8 cellular contexts compared by ENCODE assay signal in genomic region chr12:121400332-121401139, GRCh38. TPM values are rescaled to one million over a fixed set of nuclear protein-coding genes. Genes with fewer than 3 reads are reported as not detected.
DNase-seq lines count a peak whose midpoint lies in the region; ATAC-seq and TF ChIP-seq lines count a peak whose summit lies in the region.

No MANE protein-coding gene starts in this region.

- H3K27ac Mint-ChIP-seq in T-helper 2 cell treated with Interferon-gamma antibody and Interleukin-4, amounts not matched to agents 5 μg/mL and 100 μg/mL, for 36 hours: peak overlapping the region; percentile 98

- H3K4me3 Mint-ChIP-seq in T-helper 2 cell treated with Interferon-gamma antibody and Interleukin-4, amounts not matched to agents 5 μg/mL and 100 μg/mL, for 36 hours: peak overlapping the region; percentile 97

- H3K27ac ChIP-seq in spleen: peak overlapping the region; percentile 81 to 98 (median 96)

- no peak for TF ChIP-seq POLR2A in spleen (IDR thresholded peaks at IDR 0.05)

- 1 to 3% (median 2%) methylated on average over 31 to 48 of the region's 48 CpGs for WGBS in spleen, 5 donors

- H3K36me3 Mint-ChIP-seq in T-helper 2 cell treated with Interferon-gamma antibody and Interleukin-4, amounts not matched to agents 5 μg/mL and 100 μg/mL, for 36 hours (ENCODE audit: low read depth): peaks cover 27% of the 10 kb centered on the region

- in situ Hi-C loops in G401 (cut with HindIII; ENCODE audit: low sequenced_read_pairs) (no loop called here), astrocyte of the spinal cord (cut with HindIII; ENCODE audit: low sequenced_read_pairs) (no loop called here)

- peak overlapping the region; percentile 95 for H3K4me3 ChIP-seq in Jurkat, Clone E6-1 (ENCODE audit: low read length)
- H3K4me3 ChIP-seq in astrocyte of the spinal cord (ENCODE audit: low read depth, low read length) (peak overlapping the region; percentile 82), spleen (peak overlapping the region; percentile 69 to 98 (median 91))

- peaks cover 31% of the 10 kb centered on the region for H3K4me1 Mint-ChIP-seq in T-helper 2 cell treated with Interferon-gamma antibody and Interleukin-4, amounts not matched to agents 5 μg/mL and 100 μg/mL, for 36 hours (ENCODE audit: low read depth)

- peaks cover 0 to 28% (median 15%) of the 10 kb centered on the region in 6 donors for H3K36me3 ChIP-seq in spleen

- DNase-seq in G401 (ENCODE audit: low spot score) (peak; percentile 34), astrocyte of the spinal cord (ENCODE audit: low read depth, low spot score) (peak; percentile 24), iPS-NIHi11 (ENCODE audit: low spot score) (peak; percentile 39), spleen (peak; percentile 90), NCI-H128 (lab: John Stamatoyannopoulos, UW; ENCODE audit: unreplicated experiment) (no peak)
- peak; percentile 21 for DNase-seq in Jurkat, Clone E6-1 (ENCODE audit: low read depth, low spot score)
- DNase-seq in T-helper 2 cell treated with Interferon-gamma antibody and Interleukin-4, amounts not matched to agents 5 μg/mL and 100 μg/mL, for 36 hours (ENCODE audit: low spot score): peak; percentile 71

- H3K27me3 Mint-ChIP-seq in T-helper 2 cell treated with Interferon-gamma antibody and Interleukin-4, amounts not matched to agents 5 μg/mL and 100 μg/mL, for 36 hours (ENCODE audit: low read depth): no peaks in the 10 kb centered on the region

- no peak for TF ChIP-seq CTCF in astrocyte of the spinal cord (IDR thresholded peaks at IDR 0.05; ENCODE audit: low read depth, low read length)
- peak in 1 of 11 experiments; percentile 6 for TF ChIP-seq CTCF in spleen (IDR thresholded peaks at IDR 0.05 in 8 of 11, conservative IDR thresholded peaks at IDR 0.05 in 3 of 11)

- ATAC-seq in GM21576 (IDR thresholded peaks at IDR 0.05; ENCODE audit: unreplicated experiment): peak; percentile 38

- intact Hi-C loops in spleen (cut with DNase I; ENCODE audit: low total_unique reads): loop anchor here (5.0 kb wide), 1 partner anchor 48 kb away; the partner anchor contains the start of gene ANAPC5

- H3K9me3 ChIP-seq in spleen: no peaks in the 10 kb centered on the region

- no peaks in the 10 kb centered on the region for H3K27me3 ChIP-seq in spleen (replicated peaks in 1 of 7)

- H3K9me3 Mint-ChIP-seq in T-helper 2 cell treated with Interferon-gamma antibody and Interleukin-4, amounts not matched to agents 5 μg/mL and 100 μg/mL, for 36 hours: no peaks in the 10 kb centered on the region

- peaks cover 22 to 62% (median 39%) of the 10 kb centered on the region in 6 donors for H3K4me1 ChIP-seq in spleen

RNA-seq across cellular contexts. Expression of gene RNF34, which starts 0.6 kb away (rescaled TPM):
- 39.0 and 43.8 TPM in 2 replicates for total RNA-seq in G401 (2014; rRNA removed; shearing (Covaris generic))
- polyA plus RNA-seq in Jurkat, Clone E6-1 (2012; ENCODE audit: insufficient read depth, insufficient read length): 56.5 TPM
- total RNA-seq in spleen: 10 to 100 TPM; 47.3 to 62.6 (median 57.5) TPM
- 10 to 100 TPM; 20.8 to 31.6 (median 23.3) TPM for polyA plus RNA-seq in spleen

RNA-seq across cellular contexts. Expression of gene ANAPC5, which starts 48.3 kb away (rescaled TPM):
- total RNA-seq in G401 (2014; rRNA removed; shearing (Covaris generic)): 129 and 154 TPM in 2 replicates
- 149 TPM for polyA plus RNA-seq in Jurkat, Clone E6-1 (2012; ENCODE audit: insufficient read depth, insufficient read length)
- total RNA-seq in spleen: 100 to 1,000 TPM in 6 of 7 donors, 10 to 100 TPM in 1; 97.5 to 162 (median 139) TPM
- polyA plus RNA-seq in spleen: 100 to 1,000 TPM; 117 to 185 (median 145) TPM
